In the genomic region with DNA sequence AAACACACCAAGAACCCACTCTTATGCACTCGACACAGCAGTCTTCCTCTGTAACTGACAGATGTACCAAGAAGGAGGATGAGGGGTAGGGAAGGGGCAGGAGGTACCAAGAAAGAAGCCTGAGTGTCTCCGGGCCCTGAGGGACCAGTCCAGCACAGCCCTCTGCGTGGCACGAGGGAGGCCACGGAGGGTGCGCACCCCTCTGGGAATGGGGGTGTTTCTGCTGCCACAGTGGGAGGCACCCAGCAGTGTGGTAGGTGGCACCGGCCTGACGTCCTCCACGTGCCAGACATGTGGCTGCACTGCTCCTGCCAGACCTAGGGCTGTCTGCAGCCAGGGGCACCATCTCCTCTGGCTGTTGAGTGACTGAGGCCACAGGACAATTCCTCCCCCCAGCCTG, we compare ENCODE assay signal across 19 cellular contexts.
"Had no signal": no experiment of that assay in that cellular context is flagged by ENCODE, and none has a peak within 500 bp of the region (broad histone marks: within the 10 kb centered on the region; RNA-seq: fewer than 3 reads in every experiment).

No MANE protein-coding gene starts in this region.

- H3K36me3 ChIP-seq: neutrophil had no signal

- DNase-seq: activated CD4-positive, alpha-beta T cell treated with anti-CD3 and anti-CD28 coated beads for 36 hours; activated CD4-positive, alpha-beta T cell treated with anti-CD3 and anti-CD28 coated beads, Interleukin-2, amount 50 U/mL, for 4 hours; activated CD4-positive, CD25-positive, alpha-beta regulatory T cell; activated naive CD4-positive, alpha-beta T cell; activated T-cell treated with anti-CD3 and anti-CD28 coated beads for 4 hours; activated T-cell treated with anti-CD3 and anti-CD28 coated beads, Interleukin-2, amount 50 U/mL, for 72 hours; anterior cingulate cortex; dermis blood vessel endothelial cell; effector CD4-positive, alpha-beta T cell; heart right ventricle; retina; stimulated activated CD4-positive, alpha-beta T cell treated with anti-CD3 and anti-CD28 coated beads, Interleukin-4, amount 100 ng/mL, for 1 hour; stimulated activated naive CD8-positive, alpha-beta T cell treated with anti-CD3 and anti-CD28 coated beads, Interleukin-15, Interleukin-2, amounts not matched to agents 100 U/mL and 50 U/mL, for 24 hours; T-helper 1 cell had no signal

- ATAC-seq: activated CD4-positive, alpha-beta T cell treated with anti-CD3 and anti-CD28 coated beads for 36 hours; activated naive CD4-positive, alpha-beta T cell treated with anti-CD3 and anti-CD28 coated beads, Interleukin-2, amount 50 U/mL, for 72 hours; activated T-cell treated with anti-CD3 and anti-CD28 coated beads, Interleukin-2, amount 50 U/mL, for 72 hours; left lobe of liver; stimulated activated naive CD8-positive, alpha-beta T cell treated with anti-CD3 and anti-CD28 coated beads, Interleukin-15, Interleukin-2, amounts not matched to agents 100 U/mL and 50 U/mL, for 24 hours had no signal

- H3K4me3 ChIP-seq: esophagus muscularis mucosa, heart right ventricle, upper lobe of left lung had no signal

- H3K4me1 ChIP-seq: heart right ventricle had no signal

- H3K9me3 ChIP-seq: esophagus muscularis mucosa, heart right ventricle, neutrophil, upper lobe of left lung had no signal

- H3K27me3 ChIP-seq: esophagus muscularis mucosa, heart right ventricle, upper lobe of left lung had no signal

- H3K27ac ChIP-seq: esophagus muscularis mucosa, heart right ventricle, neutrophil, upper lobe of left lung had no signal
